ENCODE assay signal across 11 cellular contexts in genomic region chr11:72792437-72793021, GRCh38. TPM values are rescaled to one million over a fixed set of nuclear protein-coding genes. Genes with fewer than 3 reads are reported as not detected.
DNase-seq lines count a peak whose midpoint lies in the region; ATAC-seq, FAIRE-seq and TF ChIP-seq lines count a peak whose summit lies in the region.
"Had no signal": no experiment of that assay in that cellular context is flagged by ENCODE, and none has a peak within 500 bp of the region (broad histone marks: within the 10 kb centered on the region; RNA-seq: fewer than 3 reads in every experiment).

No MANE protein-coding gene starts in this region.

- no peaks in the 10 kb centered on the region for H3K36me3 Mint-ChIP-seq in nephron (ENCODE audit: low read depth)

- H3K27me3 Mint-ChIP-seq in nephron (ENCODE audit: low read depth) = peaks cover 3% of the 10 kb centered on the region

- no peak for FAIRE-seq in A549 (lab: Jason Lieb, UNC)
- FAIRE-seq in GM12891 (lab: Jason Lieb, UNC) = peak; percentile 35
- FAIRE-seq in K562 (lab: Jason Lieb, UNC) = no peak

- H3K27me3 ChIP-seq in K562 (ENCODE audit: control insufficient read depth in 2 of 2, insufficient read depth in 2 of 2, low read length in 2 of 2) = no peaks in the 10 kb centered on the region
- H3K27me3 ChIP-seq: MG63 had no signal

- H3K27ac ChIP-seq in A549 = peak overlapping the region; percentile 93 to 95; a peak in 5 of 6 replicates
- peak overlapping the region; percentile 86 for H3K27ac ChIP-seq in K562 (ENCODE audit: extremely low read depth, low read depth, low read length)

- in situ Hi-C loops in K562 (cut with MboI) = no loop called here

- ATAC-seq in A549 (no peak), K562 (no peak), HG02938 (IDR thresholded peaks at IDR 0.05; ENCODE audit: unreplicated experiment) (no peak)

- H3K4me2 ChIP-seq in A549 = peak overlapping the region; percentile 82; the same call in 2 of the 3 replicates
- peak overlapping the region; percentile 90 for H3K4me2 ChIP-seq in K562 (ENCODE audit: insufficient read depth, low read length)

- H3K9me3 Mint-ChIP-seq in nephron = no peaks in the 10 kb centered on the region

- POLR2A ChIA-PET in A549 (lab: Yijun Ruan, JAX) (interaction anchor here (1.5 kb wide), 1 partner anchor 67 kb away, joined by 8 read pairs; no protein-coding TSS in a partner anchor), K562 (lab: Yijun Ruan, JAX) (interaction anchor here (2.6 to 3.4 kb wide), 2 partner anchors 15 to 21 kb away, joined by 9 to 17 read pairs; partner anchors contain the start of gene ATG16L2)

- peaks cover 14% of the 10 kb centered on the region for H3K4me1 ChIP-seq in A549
- H3K4me1 ChIP-seq in K562 (replicated peaks in 1 of 2; ENCODE audit: control insufficient read depth in 2 of 2, insufficient read depth in 2 of 2, low read length in 2 of 2) = peaks cover 28 to 48% of the 10 kb centered on the region in 2 experiments; a peak in 4 of 5 replicates

- H3K27ac Mint-ChIP-seq in nephron = peak overlapping the region in 2 of 3 experiments; percentile 93 to 98

- intact Hi-C loops in K562 (cut with micrococcal nuclease) = loop anchor here (1.0 to 2.0 kb wide), 3 partner anchors 16 to 67 kb away; partner anchors contain the start of gene ARAP1

- no peak overlapping the region for H3K4me3 ChIP-seq in A549
- H3K4me3 ChIP-seq in K562 = no peak overlapping the region

- peak overlapping the region; percentile 69 to 70 for H3K9ac ChIP-seq in K562 (ENCODE audit: insufficient read depth in 1 of 2, low read depth in 2 of 2, low read length in 2 of 2)

- TF ChIP-seq RAD21 in A549 (conservative IDR thresholded peaks at IDR 0.05 in 1 of 2, IDR thresholded peaks at IDR 0.05 in 1 of 2) = no peak
- TF ChIP-seq RAD21 in K562 (CRISPR knock-in tag; conservative IDR thresholded peaks at IDR 0.05 in 1 of 2, IDR thresholded peaks at IDR 0.05 in 1 of 2) = no peak

- H3K9me3 ChIP-seq in A549 (no peaks in the 10 kb centered on the region), K562 (replicated peaks; ENCODE audit: control insufficient read depth, insufficient read depth, low read depth, low read length) (no peaks in the 10 kb centered on the region)
- H3K9me3 ChIP-seq: MG63 had no signal

- DNase-seq in A549 (ENCODE audit: low read depth in 1 of 2, low spot score in 1 of 2) (no peak), GM12891 (ENCODE audit: insufficient read length, low spot score) (no peak), K562 (ENCODE audit: extremely low read depth in 1 of 4, low spot score in 3 of 4) (no peak), inferior parietal cortex (ENCODE audit: extremely low spot score) (no peak), NCI-H526 (lab: John Stamatoyannopoulos, UW) (no peak)
- no peak for DNase-seq in activated CD8-positive, alpha-beta memory T cell treated with anti-CD3 and anti-CD28 coated beads, Interleukin-2, amount 50 U/mL, for 48 hours
- DNase-seq: activated CD8-positive, alpha-beta memory T cell treated with anti-CD3 and anti-CD28 coated beads for 24 hours; DMS79; MG63 had no signal

- H3K9me1 ChIP-seq in K562 (ENCODE audit: control insufficient read depth, insufficient read depth, low read length) = peaks cover 2% of the 10 kb centered on the region

- H3K4me1 Mint-ChIP-seq in nephron = peaks cover 32% of the 10 kb centered on the region

- H2AFZ ChIP-seq in K562 (ENCODE audit: low read depth, low read length) = peak overlapping the region; percentile 100

- CTCF ChIA-PET in A549 (lab: Yijun Ruan, JAX) (interaction anchor here (0.6 to 8.4 kb wide), 26 partner anchors 10 to 502 kb away, joined by 3 to 162 read pairs (median 6); partner anchors contain the start of genes ARAP1 and ATG16L2), K562 (lab: Yijun Ruan, JAX; ENCODE audit: low intra/inter-chr PET ratio) (interaction anchor here (0.6 to 2.4 kb wide), 4 partner anchors 51 to 108 kb away, joined by 3 to 24 read pairs (median 4); no protein-coding TSS in a partner anchor)

- 100% methylated on average over 3 of the region's 3 CpGs for WGBS in A549 (ENCODE audit: missing lambda C conversion rate)
- WGBS in K562 (ENCODE audit: insufficient coverage, low coverage, missing lambda C conversion rate) = 86% methylated on average over 2 of the region's 3 CpGs

- TF ChIP-seq CTCF in A549 (IDR thresholded peaks at IDR 0.05) = no peak
- TF ChIP-seq CTCF in K562 (IDR thresholded peaks at IDR 0.05 in 2 of 3, conservative IDR thresholded peaks at IDR 0.05 in 1 of 3; ENCODE audit: insufficient read depth in 2 of 3, low read depth in 1 of 3, low read length in 3 of 3) = no peak
- TF ChIP-seq CTCF in nephron (IDR thresholded peaks at IDR 0.05; ENCODE audit: unreplicated experiment in 3 of 3) = no peak

- H3K36me3 ChIP-seq in K562 (ENCODE audit: control insufficient read depth, insufficient read depth, low read length) = no peaks in the 10 kb centered on the region
- H3K36me3 ChIP-seq: MG63 had no signal

- no peaks in the 10 kb centered on the region for H4K20me1 ChIP-seq in K562 (replicated peaks; ENCODE audit: control insufficient read depth, insufficient read depth, low read length)

- no peak for TF ChIP-seq POLR2A in A549 (IDR thresholded peaks at IDR 0.05; ENCODE audit: low read length)
- no peak for TF ChIP-seq POLR2A in GM12891 (IDR thresholded peaks at IDR 0.05; ENCODE audit: low read depth, low read length)
- no peak for TF ChIP-seq POLR2A in K562 (conservative IDR thresholded peaks at IDR 0.05)

- H3K4me3 Mint-ChIP-seq in nephron = peak overlapping the region in 2 of 3 experiments; percentile 4 to 27

- no TSS peak for BruUV-seq in K562 (replicated peaks; lab: Mats Ljungman, UMichigan)

- peaks cover 8% of the 10 kb centered on the region; the same call in 1 of the 3 replicates for H3K79me2 ChIP-seq in K562 (ENCODE audit: control insufficient read depth, insufficient read depth, low read length)

- no peak for TF ChIP-seq EP300 in A549 (IDR thresholded peaks at IDR 0.05)
- no peak for TF ChIP-seq EP300 in K562 (IDR thresholded peaks at IDR 0.05; ENCODE audit: low read length)

RNA-seq across cellular contexts. Expression of gene STARD10, which starts 1.3 kb away (rescaled TPM):
- polyA plus RNA-seq in A549 (2011; rRNA removed) = 21.2 and 25.0 TPM in 2 replicates
- 34.1 and 35.8 TPM in 2 replicates for polyA plus RNA-seq in A549 (2012; cell fraction: cytosol; rRNA removed)
- 21.1 and 22.5 TPM in 2 replicates for polyA plus RNA-seq in A549 (2012; cell fraction: nucleus; rRNA removed)
- 21.1 to 23.2 TPM (median 23.0 TPM) in 3 replicates for polyA plus RNA-seq in A549 (2017; fragmentation: RNase III; extraction: RNeasy Plus Mini Kit Qiagen cat#74134 plus additional on column Dnase treatment)
- polyA minus RNA-seq in A549 (2011; rRNA and poly(A)+ RNA removed) = 31.6 and 39.6 TPM in 2 replicates
- 23.1 TPM for polyA plus RNA-seq in GM12891 (2012; ENCODE audit: low read depth, missing spikeins)
- 13.4 and 36.4 TPM in 2 replicates for total RNA-seq in K562 (2011; cell fraction: chromatin; rRNA removed; ENCODE audit: low replicate concordance)
- total RNA-seq in K562 (2011; cell fraction: nucleolus; rRNA removed) = 36.2 and 45.1 TPM in 2 replicates
- total RNA-seq in K562 (2011; cell fraction: nucleoplasm; rRNA removed) = 27.5 and 29.2 TPM in 2 replicates
- total RNA-seq in K562 (2014; rRNA removed) = 51.1 and 52.9 TPM in 2 replicates
- 18.1 and 18.3 TPM in 2 replicates for total RNA-seq in K562 (2014; rRNA removed; fragmentation: Illumina TruSeq; extraction: Trizol)
- 32.3 and 35.3 TPM in 2 replicates for total RNA-seq in K562 (2015; rRNA removed; fragmentation: Illumina TruSeq; extraction: Trizol)
- total RNA-seq in K562 (2021) = 31.9 and 37.5 TPM in 2 replicates
- polyA plus RNA-seq in K562 (2011; rRNA removed) = 33.8 and 53.6 TPM in 2 replicates
- polyA plus RNA-seq in K562 (2011; cell fraction: cytosol; rRNA removed) = 55.3 and 60.0 TPM in 2 replicates
- 31.9 and 33.6 TPM in 2 replicates for polyA plus RNA-seq in K562 (2011; cell fraction: nucleus; rRNA removed)
- polyA plus RNA-seq in K562 (2012) = 40.3 and 41.6 TPM in 2 replicates
- 43.8 and 49.3 TPM in 2 replicates for polyA plus RNA-seq in K562 (2014; fragmentation: Illumina TruSeq; extraction: Trizol)
- under 1 TPM; 0.15 to 0.51 TPM for polyA plus RNA-seq in K562 (2014; fragmentation: Nextera tagmentation; extraction: Ambion mirVana)
- 37.6 and 47.9 TPM in 2 replicates for polyA plus RNA-seq in K562 (2014; rRNA removed)
- 22.8 and 32.2 TPM in 2 replicates for polyA minus RNA-seq in K562 (2011; rRNA and poly(A)+ RNA removed)
- polyA minus RNA-seq in K562 (2011; cell fraction: cytosol; rRNA and poly(A)+ RNA removed) = 25.5 and 30.8 TPM in 2 replicates
- polyA minus RNA-seq in K562 (2011; cell fraction: nucleus; rRNA and poly(A)+ RNA removed) = 7.8 and 15.0 TPM in 2 replicates

RNA-seq across cellular contexts. Expression of gene ATG16L2, which starts 21.7 kb away (rescaled TPM):
- 6.1 and 6.2 TPM in 2 replicates for polyA plus RNA-seq in A549 (2011; rRNA removed)
- 9.3 and 10.0 TPM in 2 replicates for polyA plus RNA-seq in A549 (2012; cell fraction: cytosol; rRNA removed)
- 76.5 and 80.0 TPM in 2 replicates for polyA plus RNA-seq in A549 (2012; cell fraction: nucleus; rRNA removed)
- 6.3 to 7.6 TPM (median 6.4 TPM) in 3 replicates for polyA plus RNA-seq in A549 (2017; fragmentation: RNase III; extraction: RNeasy Plus Mini Kit Qiagen cat#74134 plus additional on column Dnase treatment)
- polyA minus RNA-seq in A549 (2011; rRNA and poly(A)+ RNA removed) = 6.5 and 6.8 TPM in 2 replicates
- 27.2 TPM for polyA plus RNA-seq in GM12891 (2012; ENCODE audit: low read depth, missing spikeins)
- total RNA-seq in K562 (2011; cell fraction: chromatin; rRNA removed; ENCODE audit: low replicate concordance) = 57.3 and 108 TPM in 2 replicates
- total RNA-seq in K562 (2011; cell fraction: nucleolus; rRNA removed) = 50.4 and 52.2 TPM in 2 replicates
- total RNA-seq in K562 (2011; cell fraction: nucleoplasm; rRNA removed) = 58.1 and 76.9 TPM in 2 replicates
- total RNA-seq in K562 (2014; rRNA removed) = 3.4 and 4.3 TPM in 2 replicates
- 2.5 and 2.9 TPM in 2 replicates for total RNA-seq in K562 (2014; rRNA removed; fragmentation: Illumina TruSeq; extraction: Trizol)
- 4.9 and 6.7 TPM in 2 replicates for total RNA-seq in K562 (2015; rRNA removed; fragmentation: Illumina TruSeq; extraction: Trizol)
- total RNA-seq in K562 (2021) = 6.2 and 6.4 TPM in 2 replicates
- 8.4 and 10.6 TPM in 2 replicates for polyA plus RNA-seq in K562 (2011; rRNA removed)
- 5.7 TPM in 2 replicates for polyA plus RNA-seq in K562 (2011; cell fraction: cytosol; rRNA removed)
- polyA plus RNA-seq in K562 (2011; cell fraction: nucleus; rRNA removed) = 100 and 142 TPM in 2 replicates
- 13.7 and 47.5 TPM in 2 replicates for polyA plus RNA-seq in K562 (2012)
- polyA plus RNA-seq in K562 (2014; fragmentation: Illumina TruSeq; extraction: Trizol) = 6.3 and 6.4 TPM in 2 replicates
- polyA plus RNA-seq in K562 (2014; fragmentation: Nextera tagmentation; extraction: Ambion mirVana) = under 1 TPM; 0.18 to 0.59 TPM
- polyA plus RNA-seq in K562 (2014; rRNA removed) = 11.2 and 12.0 TPM in 2 replicates
- polyA minus RNA-seq in K562 (2011; rRNA and poly(A)+ RNA removed) = 4.1 and 4.6 TPM in 2 replicates
- polyA minus RNA-seq in K562 (2011; cell fraction: cytosol; rRNA and poly(A)+ RNA removed) = 1.1 and 2.8 TPM in 2 replicates
- polyA minus RNA-seq in K562 (2011; cell fraction: nucleus; rRNA and poly(A)+ RNA removed) = 17.1 and 18.2 TPM in 2 replicates

RNA-seq across cellular contexts. Expression of gene ARAP1, which starts 40.3 kb away (rescaled TPM):
- polyA plus RNA-seq in A549 (2011; rRNA removed) = 28.9 and 29.5 TPM in 2 replicates
- polyA plus RNA-seq in A549 (2012; cell fraction: cytosol; rRNA removed) = 31.6 and 32.7 TPM in 2 replicates
- polyA plus RNA-seq in A549 (2012; cell fraction: nucleus; rRNA removed) = 105 and 129 TPM in 2 replicates
- 26.2 to 32.8 TPM (median 30.1 TPM) in 3 replicates for polyA plus RNA-seq in A549 (2017; fragmentation: RNase III; extraction: RNeasy Plus Mini Kit Qiagen cat#74134 plus additional on column Dnase treatment)
- 43.3 and 61.6 TPM in 2 replicates for polyA minus RNA-seq in A549 (2011; rRNA and poly(A)+ RNA removed)
- 55.4 TPM for polyA plus RNA-seq in GM12891 (2012; ENCODE audit: low read depth, missing spikeins)
- 154 and 336 TPM in 2 replicates for total RNA-seq in K562 (2011; cell fraction: chromatin; rRNA removed; ENCODE audit: low replicate concordance)
- 191 and 196 TPM in 2 replicates for total RNA-seq in K562 (2011; cell fraction: nucleolus; rRNA removed)
- 146 and 161 TPM in 2 replicates for total RNA-seq in K562 (2011; cell fraction: nucleoplasm; rRNA removed)
- 42.0 and 46.1 TPM in 2 replicates for total RNA-seq in K562 (2014; rRNA removed)
- 7.4 and 10.6 TPM in 2 replicates for total RNA-seq in K562 (2014; rRNA removed; fragmentation: Illumina TruSeq; extraction: Trizol)
- total RNA-seq in K562 (2015; rRNA removed; fragmentation: Illumina TruSeq; extraction: Trizol) = 24.6 and 26.1 TPM in 2 replicates
- 60.7 and 67.0 TPM in 2 replicates for total RNA-seq in K562 (2021)
- polyA plus RNA-seq in K562 (2011; rRNA removed) = 22.1 and 37.3 TPM in 2 replicates
- 24.6 and 28.2 TPM in 2 replicates for polyA plus RNA-seq in K562 (2011; cell fraction: cytosol; rRNA removed)
- polyA plus RNA-seq in K562 (2011; cell fraction: nucleus; rRNA removed) = 196 and 222 TPM in 2 replicates
- polyA plus RNA-seq in K562 (2012) = 43.7 and 72.2 TPM in 2 replicates
- polyA plus RNA-seq in K562 (2014; fragmentation: Illumina TruSeq; extraction: Trizol) = 24.6 and 31.8 TPM in 2 replicates
- under 1 TPM; 0.23 to 0.38 TPM for polyA plus RNA-seq in K562 (2014; fragmentation: Nextera tagmentation; extraction: Ambion mirVana)
- polyA plus RNA-seq in K562 (2014; rRNA removed) = 34.1 and 38.4 TPM in 2 replicates
- polyA minus RNA-seq in K562 (2011; rRNA and poly(A)+ RNA removed) = 21.7 and 23.5 TPM in 2 replicates
- 35.0 and 48.2 TPM in 2 replicates for polyA minus RNA-seq in K562 (2011; cell fraction: cytosol; rRNA and poly(A)+ RNA removed)
- polyA minus RNA-seq in K562 (2011; cell fraction: nucleus; rRNA and poly(A)+ RNA removed) = 50.9 and 51.5 TPM in 2 replicates
